18 cellular contexts compared by ENCODE assay signal in the genomic region with DNA sequence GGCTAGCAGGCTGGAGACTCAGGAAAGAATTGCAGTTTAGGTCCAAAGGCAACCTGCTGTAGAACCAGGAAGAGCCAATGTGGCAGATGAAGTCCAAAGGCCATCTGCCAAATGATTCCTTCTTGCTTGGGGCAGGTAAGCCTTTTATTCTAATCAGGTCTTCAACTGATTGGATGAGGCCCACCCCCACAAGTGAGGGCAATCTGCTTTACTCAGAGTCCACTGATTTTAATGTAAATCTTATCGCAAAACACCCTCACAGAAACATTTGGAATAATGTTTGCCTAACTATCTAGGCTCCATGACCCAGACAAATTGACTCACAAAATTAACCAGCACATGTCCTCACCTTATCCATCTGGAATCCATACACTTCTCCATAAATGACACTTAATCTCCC. TPM values are rescaled to one million over a fixed set of nuclear protein-coding genes. Genes with fewer than 3 reads are reported as not detected.
DNase-seq lines count a peak whose midpoint lies in the region; ATAC-seq and TF ChIP-seq lines count a peak whose summit lies in the region.
"Had no signal": no experiment of that assay in that cellular context is flagged by ENCODE, and none has a peak within 500 bp of the region (broad histone marks: within the 10 kb centered on the region; RNA-seq: fewer than 3 reads in every experiment).

No MANE protein-coding gene starts in this region.

- no peak overlapping the region for H3K27ac ChIP-seq in CD4-positive, alpha-beta T cell (ENCODE audit: low read depth, low read length)
- H3K27ac ChIP-seq: A549, KMS-11 had no signal

- H3K27me3 ChIP-seq in CD4-positive, alpha-beta T cell (ENCODE audit: control insufficient read depth, insufficient read depth, low read length) = no peaks in the 10 kb centered on the region

- CTCF ChIA-PET in activated CD8-positive, alpha-beta T cell treated with anti-CD3 and anti-CD28 coated beads for 36 hours (lab: Charles Lee) = no interaction called here
- CTCF ChIA-PET in activated CD8-positive, alpha-beta T cell treated with anti-CD3 and anti-CD28 coated beads, Interleukin-2, amount 10 ng/mL, durations not matched to agents 7 days and 5 days (lab: Charles Lee) = no interaction called here
- CTCF ChIA-PET in CD4-positive, alpha-beta T cell (lab: Charles Lee) = no interaction called here

- intact Hi-C loops in activated CD8-positive, alpha-beta T cell treated with anti-CD3 and anti-CD28 coated beads for 36 hours (cut with micrococcal nuclease) = no loop called here
- intact Hi-C loops in CD4-positive, alpha-beta T cell (cut with DNase I, micrococcal nuclease) = no loop called here

- DNase-seq in activated CD8-positive, alpha-beta T cell treated with anti-CD3 and anti-CD28 coated beads for 36 hours = no peak
- no peak for DNase-seq in activated CD8-positive, alpha-beta T cell treated with anti-CD3 and anti-CD28 coated beads, Interleukin-2, amount 10 ng/mL, durations not matched to agents 7 days and 5 days
- DNase-seq in CD4-positive, alpha-beta T cell = no peak
- no peak for DNase-seq in neural crest cell (ENCODE audit: low read depth, low spot score)
- DNase-seq: GDM1, H9, NCI-H1436, NCI-H1930, NCI-H345, NCI-H524 treated with DMSO at 0.1 percent for 48 hours, SHP77 treated with DMSO at 0.1 percent for 48 hours had no signal

- POLR2A ChIA-PET in activated CD8-positive, alpha-beta T cell treated with anti-CD3 and anti-CD28 coated beads for 36 hours (lab: Charles Lee) = interaction anchor here (1.0 kb wide), 1 partner anchor 173 kb away, joined by 3 read pairs; no protein-coding TSS in a partner anchor
- POLR2A ChIA-PET in activated CD8-positive, alpha-beta T cell treated with anti-CD3 and anti-CD28 coated beads, Interleukin-2, amount 10 ng/mL, durations not matched to agents 7 days and 5 days (lab: Charles Lee) = interaction anchor here (9.8 kb wide), 1 partner anchor 58 kb away, joined by 316 read pairs; a partner anchor contains a TSS
- POLR2A ChIA-PET in CD4-positive, alpha-beta T cell (lab: Charles Lee) = interaction anchor here (1.0 to 10.6 kb wide), 2 partner anchors 24 to 44 kb away, joined by 3 to 296 read pairs; no protein-coding TSS in a partner anchor

- H3K9me3 ChIP-seq in CD4-positive, alpha-beta T cell (ENCODE audit: control insufficient read depth, low read length) = peaks cover 54% of the 10 kb centered on the region
- H3K9me3 ChIP-seq: A549 had no signal

- H3K4me3 Mint-ChIP-seq in activated CD8-positive, alpha-beta T cell treated with anti-CD3 and anti-CD28 coated beads for 36 hours = no peak overlapping the region
- no peak overlapping the region for H3K4me3 Mint-ChIP-seq in activated CD8-positive, alpha-beta T cell treated with anti-CD3 and anti-CD28 coated beads, Interleukin-2, amount 10 ng/mL, durations not matched to agents 7 days and 5 days
- peak overlapping the region; percentile 72 for H3K4me3 Mint-ChIP-seq in CD4-positive, alpha-beta T cell
- H3K4me3 Mint-ChIP-seq in activated T-helper 17 cell treated with anti-CD3 and anti-CD28 coated beads, Interleukin-2, amount 50 U/mL, for 72 hours = no peak overlapping the region
- H3K4me3 Mint-ChIP-seq in neural crest cell = no peak overlapping the region
- H3K4me3 Mint-ChIP-seq: H9 had no signal

- no peaks in the 10 kb centered on the region for H3K27me3 Mint-ChIP-seq in activated CD8-positive, alpha-beta T cell treated with anti-CD3 and anti-CD28 coated beads for 36 hours
- H3K27me3 Mint-ChIP-seq in activated CD8-positive, alpha-beta T cell treated with anti-CD3 and anti-CD28 coated beads, Interleukin-2, amount 10 ng/mL, durations not matched to agents 7 days and 5 days (ENCODE audit: low read depth) = no peaks in the 10 kb centered on the region
- no peaks in the 10 kb centered on the region for H3K27me3 Mint-ChIP-seq in CD4-positive, alpha-beta T cell
- no peaks in the 10 kb centered on the region for H3K27me3 Mint-ChIP-seq in activated T-helper 17 cell treated with anti-CD3 and anti-CD28 coated beads, Interleukin-2, amount 50 U/mL, for 72 hours
- H3K27me3 Mint-ChIP-seq in neural crest cell (ENCODE audit: low read depth) = peaks cover 5% of the 10 kb centered on the region

- peaks cover 48% of the 10 kb centered on the region for H3K4me1 Mint-ChIP-seq in activated CD8-positive, alpha-beta T cell treated with anti-CD3 and anti-CD28 coated beads for 36 hours (ENCODE audit: low read depth)
- peaks cover 59% of the 10 kb centered on the region for H3K4me1 Mint-ChIP-seq in activated CD8-positive, alpha-beta T cell treated with anti-CD3 and anti-CD28 coated beads, Interleukin-2, amount 10 ng/mL, durations not matched to agents 7 days and 5 days (ENCODE audit: low read depth)
- peaks cover 88% of the 10 kb centered on the region for H3K4me1 Mint-ChIP-seq in CD4-positive, alpha-beta T cell (ENCODE audit: low read depth)
- H3K4me1 Mint-ChIP-seq in activated T-helper 17 cell treated with anti-CD3 and anti-CD28 coated beads, Interleukin-2, amount 50 U/mL, for 72 hours = peaks cover 30% of the 10 kb centered on the region
- no peaks in the 10 kb centered on the region for H3K4me1 Mint-ChIP-seq in neural crest cell
- H3K4me1 Mint-ChIP-seq: H9 had no signal

- peaks cover 86% of the 10 kb centered on the region for H3K36me3 Mint-ChIP-seq in activated CD8-positive, alpha-beta T cell treated with anti-CD3 and anti-CD28 coated beads for 36 hours (ENCODE audit: low read depth)
- peaks cover 97% of the 10 kb centered on the region for H3K36me3 Mint-ChIP-seq in activated CD8-positive, alpha-beta T cell treated with anti-CD3 and anti-CD28 coated beads, Interleukin-2, amount 10 ng/mL, durations not matched to agents 7 days and 5 days (ENCODE audit: low read depth)
- H3K36me3 Mint-ChIP-seq in CD4-positive, alpha-beta T cell (ENCODE audit: low read depth) = peaks cover 98% of the 10 kb centered on the region
- peaks cover 50% of the 10 kb centered on the region for H3K36me3 Mint-ChIP-seq in activated T-helper 17 cell treated with anti-CD3 and anti-CD28 coated beads, Interleukin-2, amount 50 U/mL, for 72 hours (ENCODE audit: low read depth)
- H3K36me3 Mint-ChIP-seq in neural crest cell (ENCODE audit: low read depth) = peaks cover 5% of the 10 kb centered on the region

- H3K27ac Mint-ChIP-seq in activated CD8-positive, alpha-beta T cell treated with anti-CD3 and anti-CD28 coated beads for 36 hours = peak overlapping the region; percentile 70
- H3K27ac Mint-ChIP-seq in activated CD8-positive, alpha-beta T cell treated with anti-CD3 and anti-CD28 coated beads, Interleukin-2, amount 10 ng/mL, durations not matched to agents 7 days and 5 days = no peak overlapping the region
- H3K27ac Mint-ChIP-seq in CD4-positive, alpha-beta T cell = peak overlapping the region; percentile 52
- H3K27ac Mint-ChIP-seq in activated T-helper 17 cell treated with anti-CD3 and anti-CD28 coated beads, Interleukin-2, amount 50 U/mL, for 72 hours = peak overlapping the region; percentile 5
- H3K27ac Mint-ChIP-seq in neural crest cell (ENCODE audit: unreplicated experiment) = peak overlapping the region; percentile 79
- H3K27ac Mint-ChIP-seq: H9 had no signal

- ATAC-seq in activated CD8-positive, alpha-beta T cell treated with anti-CD3 and anti-CD28 coated beads for 36 hours = no peak
- no peak for ATAC-seq in activated CD8-positive, alpha-beta T cell treated with anti-CD3 and anti-CD28 coated beads, Interleukin-2, amount 10 ng/mL, durations not matched to agents 7 days and 5 days
- no peak for ATAC-seq in CD4-positive, alpha-beta T cell (ENCODE audit: poor library complexity)
- no peak for ATAC-seq in activated T-helper 17 cell treated with anti-CD3 and anti-CD28 coated beads, Interleukin-2, amount 50 U/mL, for 72 hours (replicated peaks)
- ATAC-seq in HG03457 (IDR thresholded peaks at IDR 0.05; ENCODE audit: unreplicated experiment) (no peak), GM18861 (IDR thresholded peaks at IDR 0.05; ENCODE audit: unreplicated experiment) (no peak)
- ATAC-seq: A549 had no signal

- H3K9me3 Mint-ChIP-seq in activated CD8-positive, alpha-beta T cell treated with anti-CD3 and anti-CD28 coated beads for 36 hours = peaks cover 55% of the 10 kb centered on the region
- H3K9me3 Mint-ChIP-seq in activated CD8-positive, alpha-beta T cell treated with anti-CD3 and anti-CD28 coated beads, Interleukin-2, amount 10 ng/mL, durations not matched to agents 7 days and 5 days (ENCODE audit: insufficient read depth) = peaks cover 52% of the 10 kb centered on the region
- peaks cover 25% of the 10 kb centered on the region for H3K9me3 Mint-ChIP-seq in CD4-positive, alpha-beta T cell
- peaks cover 33% of the 10 kb centered on the region for H3K9me3 Mint-ChIP-seq in activated T-helper 17 cell treated with anti-CD3 and anti-CD28 coated beads, Interleukin-2, amount 50 U/mL, for 72 hours
- peaks cover 31% of the 10 kb centered on the region for H3K9me3 Mint-ChIP-seq in neural crest cell

- TF ChIP-seq CTCF in activated CD8-positive, alpha-beta T cell treated with anti-CD3 and anti-CD28 coated beads for 36 hours (IDR thresholded peaks at IDR 0.05) = no peak
- no peak for TF ChIP-seq CTCF in CD4-positive, alpha-beta T cell (IDR thresholded peaks at IDR 0.05)
- TF ChIP-seq CTCF in neural crest cell (conservative IDR thresholded peaks at IDR 0.05) = no peak

RNA-seq across cellular contexts. Expression of a gene that starts 7.8 kb away (rescaled TPM):
- total RNA-seq in activated CD8-positive, alpha-beta T cell treated with anti-CD3 and anti-CD28 coated beads for 36 hours = 1 to 10 TPM; 8.6 to 8.7 TPM
- 10 to 100 TPM; 21.5 to 22.3 TPM for total RNA-seq in activated CD8-positive, alpha-beta T cell treated with anti-CD3 and anti-CD28 coated beads, Interleukin-2, amount 10 ng/mL, durations not matched to agents 7 days and 5 days
- total RNA-seq in CD4-positive, alpha-beta T cell = 1 to 10 TPM; 2.9 to 3.8 TPM
- 10 to 100 TPM; 10.3 to 16.4 TPM for total RNA-seq in activated T-helper 17 cell treated with anti-CD3 and anti-CD28 coated beads, Interleukin-2, amount 50 U/mL, for 72 hours
- total RNA-seq in neural crest cell = not detected in 2 replicates
- total RNA-seq: H9, HT-29 had no signal

RNA-seq across cellular contexts. Expression of a gene that starts 56.4 kb away (rescaled TPM):
- 10 to 100 TPM; 29.0 to 29.5 TPM for total RNA-seq in activated CD8-positive, alpha-beta T cell treated with anti-CD3 and anti-CD28 coated beads for 36 hours
- 100 to 1,000 TPM; 134 TPM for total RNA-seq in activated CD8-positive, alpha-beta T cell treated with anti-CD3 and anti-CD28 coated beads, Interleukin-2, amount 10 ng/mL, durations not matched to agents 7 days and 5 days
- 10 to 100 TPM; 48.4 to 50.7 TPM for total RNA-seq in CD4-positive, alpha-beta T cell
- 10 to 100 TPM; 39.7 to 43.1 TPM for total RNA-seq in activated T-helper 17 cell treated with anti-CD3 and anti-CD28 coated beads, Interleukin-2, amount 50 U/mL, for 72 hours
- total RNA-seq in neural crest cell = not detected in 2 replicates
- total RNA-seq: H9, HT-29, RPMI7951 had no signal

Comparison
In these comparisons a context has a peak if more than half of its experiments do, and no peak if none do; other contexts are left out.
1. RNA of a gene that starts 56.4 kb away (total RNA-seq): 134 TPM in activated CD8-positive, alpha-beta T cell treated with anti-CD3 and anti-CD28 coated beads, Interleukin-2, amount 10 ng/mL, durations not matched to agents 7 days and 5 days, 48.4 to 50.7 TPM in CD4-positive, alpha-beta T cell, 39.7 to 43.1 TPM in activated T-helper 17 cell treated with anti-CD3 and anti-CD28 coated beads, Interleukin-2, amount 50 U/mL, for 72 hours and 29.0 to 29.5 TPM in activated CD8-positive, alpha-beta T cell treated with anti-CD3 and anti-CD28 coated beads for 36 hours; not detected in neural crest cell; every median in the first group is over 10 times any median in the second.